ENCODE assay signal across 32 cellular contexts in genomic region chr3:21502631-21503030, GRCh38.
"Had no signal": no experiment of that assay in that cellular context is flagged by ENCODE, and none has a peak within 500 bp of the region (broad histone marks: within the 10 kb centered on the region; RNA-seq: fewer than 3 reads in every experiment).

No MANE protein-coding gene starts in this region.

- H3K4me1 Mint-ChIP-seq: activated B cell treated with CpG ODN at 0.5 μM for 24 hours; activated CD4-positive, alpha-beta T cell treated with anti-CD3 and anti-CD28 coated beads for 36 hours; activated CD4-positive, alpha-beta T cell treated with anti-CD3 and anti-CD28 coated beads, Interleukin-2, amount 10 ng/mL, durations not matched to agents 24 days and 14 days; activated CD8-positive, alpha-beta memory T cell treated with anti-CD3 and anti-CD28 coated beads, Interleukin-2, amount 10 ng/mL, durations not matched to agents 7 days and 5 days; activated naive CD4-positive, alpha-beta T cell treated with anti-CD3 and anti-CD28 coated beads, Interleukin-2, amount 10 ng/mL, durations not matched to agents 7 days and 5 days; activated naive CD8-positive, alpha-beta T cell treated with anti-CD3 and anti-CD28 coated beads, Interleukin-2, amount 10 ng/mL, durations not matched to agents 7 days and 5 days; central memory CD8-positive, alpha-beta T cell; T-helper 17 cell had no signal

- H3K27ac ChIP-seq: brain microvascular endothelial cell, esophagus muscularis mucosa, foreskin keratinocyte, gastroesophageal sphincter, WERI-Rb-1 had no signal

- H3K27ac Mint-ChIP-seq: activated B cell treated with CpG ODN at 0.5 μM for 24 hours; activated CD4-positive, alpha-beta memory T cell treated with anti-CD3 and anti-CD28 coated beads for 36 hours; activated CD4-positive, alpha-beta T cell treated with anti-CD3 and anti-CD28 coated beads for 36 hours; activated CD4-positive, alpha-beta T cell treated with anti-CD3 and anti-CD28 coated beads, Interleukin-2, amount 10 ng/mL, durations not matched to agents 24 days and 14 days; activated CD8-positive, alpha-beta memory T cell treated with anti-CD3 and anti-CD28 coated beads, Interleukin-2, amount 10 ng/mL, durations not matched to agents 7 days and 5 days; activated CD8-positive, alpha-beta T cell treated with anti-CD3 and anti-CD28 coated beads, Interleukin-2, amount 10 ng/mL, durations not matched to agents 7 days and 5 days; activated naive CD4-positive, alpha-beta T cell treated with anti-CD3 and anti-CD28 coated beads, Interleukin-2, amount 10 ng/mL, durations not matched to agents 7 days and 5 days; activated naive CD4-positive, alpha-beta T cell treated with anti-CD3 and anti-CD28 coated beads, Interleukin-2, amount 50 U/mL, for 72 hours; activated naive CD8-positive, alpha-beta T cell treated with anti-CD3 and anti-CD28 coated beads, Interleukin-2, amount 10 ng/mL, durations not matched to agents 7 days and 5 days; activated T-cell treated with anti-CD3 and anti-CD28 coated beads, Interleukin-2, amount 50 U/mL, for 24 hours; activated T-cell treated with anti-CD3 and anti-CD28 coated beads, Interleukin-2, amount 50 U/mL, for 72 hours; effector memory CD8-positive, alpha-beta T cell; T-helper 17 cell; T-helper 2 cell treated with Interferon-gamma antibody and Interleukin-4, amounts not matched to agents 5 μg/mL and 100 μg/mL, for 36 hours had no signal

- H3K4me3 ChIP-seq: esophagus muscularis mucosa, gastroesophageal sphincter had no signal

- H3K9me3 ChIP-seq: esophagus muscularis mucosa, gastroesophageal sphincter had no signal

- H3K36me3 ChIP-seq: brain microvascular endothelial cell, esophagus muscularis mucosa, gastroesophageal sphincter, WERI-Rb-1 had no signal

- H3K27me3 ChIP-seq: brain microvascular endothelial cell, esophagus muscularis mucosa, foreskin keratinocyte, gastroesophageal sphincter had no signal

- ATAC-seq: activated CD4-positive, alpha-beta T cell treated with anti-CD3 and anti-CD28 coated beads for 36 hours; activated CD8-positive, alpha-beta memory T cell treated with anti-CD3 and anti-CD28 coated beads, Interleukin-2, amount 10 ng/mL, durations not matched to agents 7 days and 5 days; activated CD8-positive, alpha-beta T cell treated with anti-CD3 and anti-CD28 coated beads, Interleukin-2, amount 10 ng/mL, durations not matched to agents 7 days and 5 days; activated naive CD4-positive, alpha-beta T cell treated with anti-CD3 and anti-CD28 coated beads, Interleukin-2, amount 50 U/mL, for 72 hours; activated T-cell treated with anti-CD3 and anti-CD28 coated beads, Interleukin-2, amount 50 U/mL, for 72 hours; effector memory CD8-positive, alpha-beta T cell; foreskin keratinocyte; gastroesophageal sphincter; T-helper 17 cell had no signal

- H3K4me1 ChIP-seq: esophagus muscularis mucosa, foreskin keratinocyte, gastroesophageal sphincter had no signal

- DNase-seq: activated B cell treated with CpG ODN at 0.5 μM for 24 hours; activated CD4-positive, alpha-beta memory T cell treated with anti-CD3 and anti-CD28 coated beads for 36 hours; activated CD4-positive, alpha-beta T cell treated with anti-CD3 and anti-CD28 coated beads for 36 hours; activated CD4-positive, alpha-beta T cell treated with anti-CD3 and anti-CD28 coated beads, Interleukin-2, amount 10 ng/mL, durations not matched to agents 24 days and 14 days; activated CD4-positive, CD25-positive, alpha-beta regulatory T cell treated with anti-CD3 and anti-CD28 coated beads, Interleukin-2, amount 50 U/mL, for 72 hours; activated CD8-positive, alpha-beta memory T cell treated with anti-CD3 and anti-CD28 coated beads, Interleukin-2, amount 10 ng/mL, durations not matched to agents 7 days and 5 days; activated CD8-positive, alpha-beta memory T cell treated with anti-CD3 and anti-CD28 coated beads, Interleukin-2, amount 50 U/mL, for 4 hours; activated CD8-positive, alpha-beta T cell treated with anti-CD3 and anti-CD28 coated beads, Interleukin-2, amount 10 ng/mL, durations not matched to agents 7 days and 5 days; activated gamma-delta T cell; activated naive CD4-positive, alpha-beta T cell; activated naive CD4-positive, alpha-beta T cell treated with anti-CD3 and anti-CD28 coated beads, Interleukin-2, amount 10 ng/mL, durations not matched to agents 7 days and 5 days; activated naive CD8-positive, alpha-beta T cell treated with anti-CD3 and anti-CD28 coated beads, Interleukin-2, amount 10 ng/mL, durations not matched to agents 7 days and 5 days; activated T-cell treated with anti-CD3 and anti-CD28 coated beads, Interleukin-2, amount 50 U/mL, for 24 hours; activated T-cell treated with anti-CD3 and anti-CD28 coated beads, Interleukin-2, amount 50 U/mL, for 72 hours; amniotic stem cell; anterior cingulate cortex; brain microvascular endothelial cell; cortex of kidney; dermis blood vessel endothelial cell; effector CD4-positive, alpha-beta T cell; effector memory CD8-positive, alpha-beta T cell; erythroblast; foreskin keratinocyte; T-helper 1 cell; T-helper 17 cell; T1000; WERI-Rb-1 had no signal

- H3K36me3 Mint-ChIP-seq: activated CD4-positive, alpha-beta memory T cell treated with anti-CD3 and anti-CD28 coated beads for 36 hours; activated CD8-positive, alpha-beta memory T cell treated with anti-CD3 and anti-CD28 coated beads, Interleukin-2, amount 10 ng/mL, durations not matched to agents 7 days and 5 days; activated naive CD4-positive, alpha-beta T cell treated with anti-CD3 and anti-CD28 coated beads, Interleukin-2, amount 10 ng/mL, durations not matched to agents 7 days and 5 days; activated naive CD4-positive, alpha-beta T cell treated with anti-CD3 and anti-CD28 coated beads, Interleukin-2, amount 50 U/mL, for 72 hours; activated naive CD8-positive, alpha-beta T cell treated with anti-CD3 and anti-CD28 coated beads, Interleukin-2, amount 10 ng/mL, durations not matched to agents 7 days and 5 days had no signal

- H3K9me3 Mint-ChIP-seq: activated B cell treated with CpG ODN at 0.5 μM for 24 hours; activated CD4-positive, alpha-beta T cell treated with anti-CD3 and anti-CD28 coated beads, Interleukin-2, amount 10 ng/mL, durations not matched to agents 24 days and 14 days had no signal

- H3K4me3 Mint-ChIP-seq: activated B cell treated with CpG ODN at 0.5 μM for 24 hours; activated CD4-positive, alpha-beta memory T cell treated with anti-CD3 and anti-CD28 coated beads for 36 hours; activated CD4-positive, alpha-beta T cell treated with anti-CD3 and anti-CD28 coated beads for 36 hours; activated CD4-positive, alpha-beta T cell treated with anti-CD3 and anti-CD28 coated beads, Interleukin-2, amount 10 ng/mL, durations not matched to agents 24 days and 14 days; activated CD8-positive, alpha-beta memory T cell treated with anti-CD3 and anti-CD28 coated beads, Interleukin-2, amount 10 ng/mL, durations not matched to agents 7 days and 5 days; activated CD8-positive, alpha-beta T cell treated with anti-CD3 and anti-CD28 coated beads, Interleukin-2, amount 10 ng/mL, durations not matched to agents 7 days and 5 days; activated naive CD4-positive, alpha-beta T cell treated with anti-CD3 and anti-CD28 coated beads, Interleukin-2, amount 10 ng/mL, durations not matched to agents 7 days and 5 days; activated naive CD8-positive, alpha-beta T cell treated with anti-CD3 and anti-CD28 coated beads, Interleukin-2, amount 10 ng/mL, durations not matched to agents 7 days and 5 days; activated T-cell treated with anti-CD3 and anti-CD28 coated beads, Interleukin-2, amount 50 U/mL, for 24 hours; activated T-cell treated with anti-CD3 and anti-CD28 coated beads, Interleukin-2, amount 50 U/mL, for 72 hours; central memory CD8-positive, alpha-beta T cell; effector memory CD8-positive, alpha-beta T cell; T-helper 17 cell; T-helper 2 cell treated with Interferon-gamma antibody and Interleukin-4, amounts not matched to agents 5 μg/mL and 100 μg/mL, for 36 hours had no signal

- H3K27me3 Mint-ChIP-seq: activated B cell treated with CpG ODN at 0.5 μM for 24 hours; activated CD4-positive, alpha-beta memory T cell treated with anti-CD3 and anti-CD28 coated beads for 36 hours; activated CD4-positive, alpha-beta T cell treated with anti-CD3 and anti-CD28 coated beads for 36 hours; activated CD4-positive, alpha-beta T cell treated with anti-CD3 and anti-CD28 coated beads, Interleukin-2, amount 10 ng/mL, durations not matched to agents 24 days and 14 days; activated CD8-positive, alpha-beta memory T cell treated with anti-CD3 and anti-CD28 coated beads, Interleukin-2, amount 10 ng/mL, durations not matched to agents 7 days and 5 days; activated naive CD4-positive, alpha-beta T cell treated with anti-CD3 and anti-CD28 coated beads, Interleukin-2, amount 10 ng/mL, durations not matched to agents 7 days and 5 days; activated naive CD8-positive, alpha-beta T cell treated with anti-CD3 and anti-CD28 coated beads, Interleukin-2, amount 10 ng/mL, durations not matched to agents 7 days and 5 days; activated T-cell treated with anti-CD3 and anti-CD28 coated beads, Interleukin-2, amount 50 U/mL, for 24 hours; central memory CD8-positive, alpha-beta T cell; effector memory CD8-positive, alpha-beta T cell; T-helper 17 cell had no signal
